ENCODE assay signal across 15 cellular contexts in genomic region chr10:127984944-127985343, GRCh38.
DNase-seq lines count a peak whose midpoint lies in the region; ATAC-seq and TF ChIP-seq lines count a peak whose summit lies in the region.
"Had no signal": no experiment of that assay in that cellular context is flagged by ENCODE, and none has a peak within 500 bp of the region (broad histone marks: within the 10 kb centered on the region; RNA-seq: fewer than 3 reads in every experiment).

No MANE protein-coding gene starts in this region.

- TF ChIP-seq CTCF in endothelial cell (IDR thresholded peaks at IDR 0.05; ENCODE audit: unreplicated experiment), result no peak
- no peak for TF ChIP-seq CTCF in upper lobe of right lung (IDR thresholded peaks at IDR 0.05)

- H3K27me3 Mint-ChIP-seq in endothelial cell (ENCODE audit: unreplicated experiment) (peaks cover 4% of the 10 kb centered on the region), T-cell (peaks cover 0 to 9% of the 10 kb centered on the region in 2 donors)
- H3K27me3 Mint-ChIP-seq: CD4-positive, CD25-positive, alpha-beta regulatory T cell had no signal

- H3K36me3 ChIP-seq in upper lobe of right lung, result no peaks in the 10 kb centered on the region

- H3K4me1 Mint-ChIP-seq in endothelial cell (ENCODE audit: unreplicated experiment), result peaks cover 53% of the 10 kb centered on the region
- H3K4me1 Mint-ChIP-seq in T-cell, result peaks cover 10 to 16% (median 12%) of the 10 kb centered on the region in 3 donors

- intact Hi-C loops in cardiac septum (cut with DNase I), result no loop called here
- intact Hi-C loops in left ventricle myocardium superior (cut with micrococcal nuclease), result no loop called here
- intact Hi-C loops in upper lobe of right lung (cut with DNase I), result no loop called here

- peak overlapping the region; percentile 82 for H3K4me3 Mint-ChIP-seq in endothelial cell (ENCODE audit: unreplicated experiment)
- no peak overlapping the region for H3K4me3 Mint-ChIP-seq in T-cell
- H3K4me3 Mint-ChIP-seq: CD8-positive, alpha-beta T cell had no signal

- DNase-seq in cardiac septum (ENCODE audit: low spot score) (peak; percentile 20), left ventricle myocardium superior (no peak), CD1c-positive myeloid dendritic cell (ENCODE audit: extremely low spot score) (peak; percentile 30), endothelial cell (ENCODE audit: low spot score) (no peak), upper lobe of right lung (peak; percentile 57), T-cell (no peak)
- DNase-seq: C1 segment of cervical spinal cord; Caco-2; CD4-positive, CD25-positive, alpha-beta regulatory T cell; CD8-positive, alpha-beta T cell; DMS153; DND-41; GM23248; H7; HCEC 1CT had no signal

- peaks cover 17% of the 10 kb centered on the region for H3K4me1 ChIP-seq in upper lobe of right lung
- H3K4me1 ChIP-seq: Caco-2 had no signal

- peak overlapping the region; percentile 55 for H3K27ac Mint-ChIP-seq in endothelial cell (ENCODE audit: unreplicated experiment)
- H3K27ac Mint-ChIP-seq in T-cell, result no peak overlapping the region
- H3K27ac Mint-ChIP-seq: CD4-positive, CD25-positive, alpha-beta regulatory T cell; CD8-positive, alpha-beta T cell had no signal

- no peak overlapping the region for H3K4me3 ChIP-seq in upper lobe of right lung
- H3K4me3 ChIP-seq: GM23248 had no signal

- no peak for ATAC-seq in left ventricle myocardium superior
- peak; percentile 19 for ATAC-seq in upper lobe of right lung
- no peak for ATAC-seq in T-cell (replicated peaks in 1 of 4)
- ATAC-seq: CD8-positive, alpha-beta T cell had no signal

- no peaks in the 10 kb centered on the region for H3K27me3 ChIP-seq in upper lobe of right lung

- no peak overlapping the region for H3K27ac ChIP-seq in upper lobe of right lung
- H3K27ac ChIP-seq: GM23248 had no signal

- H3K36me3 Mint-ChIP-seq in endothelial cell (ENCODE audit: low read depth, unreplicated experiment) (peaks cover 33% of the 10 kb centered on the region), T-cell (no peaks in the 10 kb centered on the region)
- H3K36me3 Mint-ChIP-seq: CD4-positive, CD25-positive, alpha-beta regulatory T cell; CD8-positive, alpha-beta T cell had no signal

- H3K9me3 ChIP-seq in upper lobe of right lung, result no peaks in the 10 kb centered on the region
- H3K9me3 ChIP-seq: Caco-2 had no signal

- H3K9me3 Mint-ChIP-seq in endothelial cell (ENCODE audit: unreplicated experiment) (no peaks in the 10 kb centered on the region), T-cell (peaks cover 3 to 12% (median 4%) of the 10 kb centered on the region in 3 donors)

- CTCF ChIA-PET in T-cell (lab: Charles Lee), result no interaction called here

- POLR2A ChIA-PET in T-cell (lab: Charles Lee), result no interaction called here

Comparison
In these comparisons a context has a peak if more than half of its experiments do, and no peak if none do; other contexts are left out.
1. DNase-seq: peak in cardiac septum (single experiment), CD1c-positive myeloid dendritic cell (single experiment) and upper lobe of right lung (single experiment); none in left ventricle myocardium superior (single experiment), endothelial cell (single experiment) and T-cell (0 of 34).